Comparison of ENCODE assay signal across 8 cellular contexts in genomic region chr2:28752608-28752984, GRCh38. TPM values are rescaled to one million over a fixed set of nuclear protein-coding genes. Genes with fewer than 3 reads are reported as not detected.
A peak's percentile ranks its signal among the peaks of the same experiment; 100 is the strongest.
DNase-seq lines count a peak whose midpoint lies in the region; ATAC-seq and TF ChIP-seq lines count a peak whose summit lies in the region.

No MANE protein-coding gene starts in this region.

- DNase-seq in DMS53 treated with DMSO at 0.1 percent for 48 hours (lab: John Stamatoyannopoulos, UW; ENCODE audit: unreplicated experiment) (peak; percentile 1), NT2/D1 (ENCODE audit: low read depth, low spot score) (no peak), NCI-H2081 (lab: John Stamatoyannopoulos, UW) (no peak), AML-193 (lab: John Stamatoyannopoulos, UW) (no peak), NCI-H2196 treated with DMSO at 0.1 percent for 48 hours (lab: John Stamatoyannopoulos, UW; ENCODE audit: unreplicated experiment) (no peak)
- no peak for DNase-seq in effector memory CD8-positive, alpha-beta T cell

- H3K4me1 Mint-ChIP-seq in effector memory CD8-positive, alpha-beta T cell (ENCODE audit: low read depth in 2 of 2), result peaks cover 54 to 58% of the 10 kb centered on the region in 2 donors

- TF ChIP-seq RAD21 in neural cell (conservative IDR thresholded peaks at IDR 0.05), result no peak

- no peak for ATAC-seq in effector memory CD8-positive, alpha-beta T cell (replicated peaks)
- no peak for ATAC-seq in GM18511 (IDR thresholded peaks at IDR 0.05; ENCODE audit: unreplicated experiment)

- no peaks in the 10 kb centered on the region for H3K9me2 ChIP-seq in neural cell (ENCODE audit: insufficient read depth, low read length)

- H3F3A ChIP-seq in neural cell (ENCODE audit: insufficient read depth, low read length, poor library complexity, severe bottlenecking), result no peaks in the 10 kb centered on the region

- H3K9me3 Mint-ChIP-seq in effector memory CD8-positive, alpha-beta T cell, result no peaks in the 10 kb centered on the region

- no peak for TF ChIP-seq CTCF in neural cell (IDR thresholded peaks at IDR 0.05; ENCODE audit: poor library complexity, severe bottlenecking)

- H3K9me3 ChIP-seq in NT2/D1 (ENCODE audit: insufficient read depth, low read length) (no peaks in the 10 kb centered on the region), neural cell (ENCODE audit: low read length) (no peaks in the 10 kb centered on the region)

- H3K4me1 ChIP-seq in NT2/D1 (ENCODE audit: insufficient read depth, insufficient read length), result no peaks in the 10 kb centered on the region

- H3K27me3 ChIP-seq in NT2/D1 (ENCODE audit: insufficient read depth, insufficient read length) (no peaks in the 10 kb centered on the region), neural cell (ENCODE audit: insufficient read depth, low read depth, low read length) (no peaks in the 10 kb centered on the region)

- peak overlapping the region; percentile 96 for H3K4me3 Mint-ChIP-seq in effector memory CD8-positive, alpha-beta T cell

- H3K4me2 ChIP-seq in neural cell (ENCODE audit: low read length), result peak overlapping the region; percentile 78

- peak overlapping the region; percentile 98 for H3K27ac ChIP-seq in neural cell (ENCODE audit: low read length)

- H3K27ac Mint-ChIP-seq in effector memory CD8-positive, alpha-beta T cell, result peak overlapping the region; percentile 98

- H4K20me1 ChIP-seq in neural cell (ENCODE audit: insufficient read depth), result peaks cover 13% of the 10 kb centered on the region

- TF ChIP-seq EP300 in neural cell (conservative IDR thresholded peaks at IDR 0.05; ENCODE audit: poor library complexity, severe bottlenecking), result no peak

- H3K36me3 ChIP-seq in NT2/D1 (ENCODE audit: insufficient read depth, insufficient read length, low read length) (no peaks in the 10 kb centered on the region), neural cell (ENCODE audit: insufficient read depth, low read length) (no peaks in the 10 kb centered on the region)

- peak overlapping the region; percentile 63 for H2AFZ ChIP-seq in neural cell (ENCODE audit: low read depth, low read length)

- no peaks in the 10 kb centered on the region for H3K27me3 Mint-ChIP-seq in effector memory CD8-positive, alpha-beta T cell

- H3K79me2 ChIP-seq in neural cell (replicated peaks; ENCODE audit: insufficient read depth, low read length), result peaks cover 52% of the 10 kb centered on the region

- H3K9ac ChIP-seq in NT2/D1 (ENCODE audit: insufficient read length, low read depth) (peak overlapping the region; percentile 97), neural cell (ENCODE audit: low read length) (peak overlapping the region; percentile 99)

- H3K4me3 ChIP-seq in NT2/D1 (ENCODE audit: insufficient read length, low read depth) (peak overlapping the region; percentile 85), neural cell (ENCODE audit: low read length) (peak overlapping the region; percentile 90)

- peaks cover 41% of the 10 kb centered on the region for H3K36me3 Mint-ChIP-seq in effector memory CD8-positive, alpha-beta T cell (ENCODE audit: insufficient read depth)

TF ChIP-seq in neural cell, 6 proteins besides CTCF, POLR2A, EP300 and RAD21:
- TF ChIP-seq REST (IDR thresholded peaks at IDR 0.05; ENCODE audit: borderline replicate concordance), result no peak
- TF ChIP-seq SMC3 (conservative IDR thresholded peaks at IDR 0.05; ENCODE audit: poor library complexity), result no peak
- no peak for TF ChIP-seq TAF1 (IDR thresholded peaks at IDR 0.05; ENCODE audit: low read depth)
- no peak for TF ChIP-seq POLR2AphosphoS5 (IDR thresholded peaks at IDR 0.05)
- TF ChIP-seq MXI1 (conservative IDR thresholded peaks at IDR 0.05; ENCODE audit: poor library complexity, severe bottlenecking), result no peak

RNA-seq across cellular contexts. Expression of gene PPP1CB, which starts 1.0 kb away (rescaled TPM):
- 135 and 239 TPM in 2 replicates for polyA plus RNA-seq in neural cell
- 360 and 371 TPM in 2 replicates for polyA minus RNA-seq in neural cell

RNA-seq across cellular contexts. Expression of gene SPDYA, which starts 58.0 kb away (rescaled TPM):
- polyA plus RNA-seq in neural cell, result 0.22 and 0.46 TPM in 2 replicates
- polyA minus RNA-seq in neural cell, result 1.2 and 1.4 TPM in 2 replicates
